Comparison of ENCODE assay signal across 8 cellular contexts in genomic region chr14:94173885-94174621, GRCh38. TPM values are rescaled to one million over a fixed set of nuclear protein-coding genes. Genes with fewer than 3 reads are reported as not detected.
DNase-seq lines count a peak whose midpoint lies in the region; ATAC-seq and TF ChIP-seq lines count a peak whose summit lies in the region.

PPP4R4 (plus strand) TSS chr14:94174322; CDS start chr14:94174466, 144 bp downstream.

- BruUV-seq in Calu3 (replicated peaks; lab: Mats Ljungman, UMichigan): no TSS peak

- H3K36me3 Mint-ChIP-seq in Calu3 (ENCODE audit: insufficient read depth, unreplicated experiment) (peaks cover 20% of the 10 kb centered on the region), natural killer cell (no peaks in the 10 kb centered on the region)
- H3K36me3 Mint-ChIP-seq in stimulated activated naive B cell treated with anti-CD40 and anti-IgM and Interleukin-4, amounts not matched to agents 10 μg/mL and 1 μg/mL and 100 μg/mL, for 72 hours: no peaks in the 10 kb centered on the region

- H3K9me3 Mint-ChIP-seq in Calu3 (ENCODE audit: low read depth, unreplicated experiment): no peaks in the 10 kb centered on the region
- H3K9me3 Mint-ChIP-seq in natural killer cell: no peaks in the 10 kb centered on the region
- H3K9me3 Mint-ChIP-seq in stimulated activated naive B cell treated with anti-CD40 and anti-IgM and Interleukin-4, amounts not matched to agents 10 μg/mL and 1 μg/mL and 100 μg/mL, for 72 hours: no peaks in the 10 kb centered on the region

- H3K4me1 Mint-ChIP-seq in Calu3 (ENCODE audit: low read depth, unreplicated experiment): peaks cover 10% of the 10 kb centered on the region
- peaks cover 19 to 20% of the 10 kb centered on the region in 2 donors for H3K4me1 Mint-ChIP-seq in natural killer cell
- peaks cover 9 to 19% of the 10 kb centered on the region in 2 donors for H3K4me1 Mint-ChIP-seq in stimulated activated naive B cell treated with anti-CD40 and anti-IgM and Interleukin-4, amounts not matched to agents 10 μg/mL and 1 μg/mL and 100 μg/mL, for 72 hours

- DNase-seq in Calu3: peak; percentile 86
- peak; percentile 59 for DNase-seq in KBM-7
- peak; percentile 87 for DNase-seq in RKO (ENCODE audit: low spot score)
- DNase-seq in activated T-helper 1 cell treated with anti-CD3 and anti-CD28 coated beads, Interleukin-2, amount 50 U/mL, for 16 hours (ENCODE audit: low read depth in 1 of 2, low spot score in 1 of 2): peak; percentile 75 to 80
- DNase-seq in fibroblast of mammary gland (ENCODE audit: low read depth): peak; percentile 54
- DNase-seq in natural killer cell: peak; percentile 80
- peak; percentile 55 for DNase-seq in stimulated activated naive B cell treated with anti-CD40 and anti-IgM and Interleukin-4, amounts not matched to agents 10 μg/mL and 1 μg/mL and 100 μg/mL, for 72 hours

- in situ Hi-C loops in KBM-7 (cut with MboI; ENCODE audit: low pct_unique_long_range_greater_than_20kb, low sequenced_read_pairs): no loop called here

- peaks cover 71% of the 10 kb centered on the region for H3K27me3 Mint-ChIP-seq in Calu3 (ENCODE audit: unreplicated experiment)
- peaks cover 27 to 48% of the 10 kb centered on the region in 2 donors for H3K27me3 Mint-ChIP-seq in natural killer cell (ENCODE audit: low read depth in 2 of 2)
- H3K27me3 Mint-ChIP-seq in stimulated activated naive B cell treated with anti-CD40 and anti-IgM and Interleukin-4, amounts not matched to agents 10 μg/mL and 1 μg/mL and 100 μg/mL, for 72 hours: peaks cover 49 to 50% of the 10 kb centered on the region in 2 donors

- intact Hi-C loops in Calu3 (cut with micrococcal nuclease; ENCODE audit: unreplicated experiment) (loop anchor here (10.0 kb wide), 1 partner anchor 241 kb away; no protein-coding TSS in a partner anchor), natural killer cell (cut with micrococcal nuclease) (no loop called here)

- H3K4me3 ChIP-seq in fibroblast of mammary gland (ENCODE audit: control insufficient read depth, low read depth, low read length): peak within 1 kb of the TSS; percentile 43

- TF ChIP-seq CTCF in Calu3 (IDR thresholded peaks at IDR 0.05; ENCODE audit: unreplicated experiment): no peak
- no peak for TF ChIP-seq CTCF in fibroblast of mammary gland (conservative IDR thresholded peaks at IDR 0.05; ENCODE audit: control insufficient read depth, insufficient read depth, low read depth, low read length)
- no peak for TF ChIP-seq CTCF in natural killer cell (IDR thresholded peaks at IDR 0.05)

- H3K4me3 Mint-ChIP-seq in Calu3 (ENCODE audit: low read depth, unreplicated experiment) (peak within 1 kb of the TSS; percentile 69), natural killer cell (peak within 1 kb of the TSS; percentile 88)
- H3K4me3 Mint-ChIP-seq in stimulated activated naive B cell treated with anti-CD40 and anti-IgM and Interleukin-4, amounts not matched to agents 10 μg/mL and 1 μg/mL and 100 μg/mL, for 72 hours: peak within 1 kb of the TSS; percentile 80 to 81

- ATAC-seq in GM21576 (IDR thresholded peaks at IDR 0.05; ENCODE audit: unreplicated experiment) (peak; percentile 91), natural killer cell (peak; percentile 93 to 96 (median 94))
- peak; percentile 86 to 87 for ATAC-seq in stimulated activated naive B cell treated with anti-CD40 and anti-IgM and Interleukin-4, amounts not matched to agents 10 μg/mL and 1 μg/mL and 100 μg/mL, for 72 hours (replicated peaks)

- H3K27ac Mint-ChIP-seq in Calu3 (ENCODE audit: unreplicated experiment): peak within 1 kb of the TSS; percentile 42
- H3K27ac Mint-ChIP-seq in natural killer cell: peak within 1 kb of the TSS; percentile 53 to 62
- H3K27ac Mint-ChIP-seq in stimulated activated naive B cell treated with anti-CD40 and anti-IgM and Interleukin-4, amounts not matched to agents 10 μg/mL and 1 μg/mL and 100 μg/mL, for 72 hours: peak within 1 kb of the TSS; percentile 82

- CTCF ChIA-PET in Calu3 (lab: Charles Lee): interaction anchor here (1.2 kb wide), 1 partner anchor 38 kb away, joined by 4 read pairs; no protein-coding TSS in a partner anchor

RNA-seq across cellular contexts. Expression of gene PPP4R4, which starts in this region (rescaled TPM):
- total RNA-seq in Calu3 (2022) (0.10 and 0.78 TPM in 2 replicates), natural killer cell (under 1 TPM in 2 of 3 donors, not detected in 1; 0.52 to 0.58 TPM)

Comparison
In these comparisons a context has a peak if more than half of its experiments do, and no peak if none do; other contexts are left out.
1. Peak in every context shown above with its lines: DNase-seq, ATAC-seq and H3K4me3 ChIP-seq.
2. Peak in DNase-seq in Calu3; RNA of the gene not detected or under 1 TPM.
3. Peak in DNase-seq and ATAC-seq in natural killer cell; RNA of the gene not detected or under 1 TPM.